In genomic region chr4:19693949-19694597, GRCh38 we compare ENCODE assay signal across 14 cellular contexts.
A peak's percentile ranks its signal among the peaks of the same experiment; 100 is the strongest.
DNase-seq lines count a peak whose midpoint lies in the region; ATAC-seq lines count a peak whose summit lies in the region.
"Had no signal": no experiment of that assay in that cellular context is flagged by ENCODE, and none has a peak within 500 bp of the region (broad histone marks: within the 10 kb centered on the region; RNA-seq: fewer than 3 reads in every experiment).

No MANE protein-coding gene starts in this region.

- CTCF ChIA-PET in activated naive CD4-positive, alpha-beta T cell treated with anti-CD3 and anti-CD28 coated beads, Interleukin-2, amount 10 ng/mL, durations not matched to agents 7 days and 5 days (lab: Charles Lee), result no interaction called here

- no peak for ATAC-seq in HG02884 (IDR thresholded peaks at IDR 0.05; ENCODE audit: unreplicated experiment)
- no peak for ATAC-seq in GM18517 (IDR thresholded peaks at IDR 0.05; ENCODE audit: unreplicated experiment)

- H3K9me3 ChIP-seq in GM23248 (ENCODE audit: low read depth), result no peaks in the 10 kb centered on the region
- no peaks in the 10 kb centered on the region for H3K9me3 ChIP-seq in neuron (ENCODE audit: low read length)

- no peaks in the 10 kb centered on the region for H3K9me3 Mint-ChIP-seq in activated naive CD4-positive, alpha-beta T cell treated with anti-CD3 and anti-CD28 coated beads, Interleukin-2, amount 10 ng/mL, durations not matched to agents 7 days and 5 days

- H3K4me1 Mint-ChIP-seq in activated naive CD4-positive, alpha-beta T cell treated with anti-CD3 and anti-CD28 coated beads, Interleukin-2, amount 10 ng/mL, durations not matched to agents 7 days and 5 days, result no peaks in the 10 kb centered on the region

- no peak overlapping the region for H3K9ac ChIP-seq in GM23248

- no peaks in the 10 kb centered on the region for H3K79me2 ChIP-seq in GM23248 (ENCODE audit: insufficient read depth)

- H3K27ac Mint-ChIP-seq in activated naive CD4-positive, alpha-beta T cell treated with anti-CD3 and anti-CD28 coated beads, Interleukin-2, amount 10 ng/mL, durations not matched to agents 7 days and 5 days, result no peak overlapping the region
- H3K27ac Mint-ChIP-seq: CD4-positive, alpha-beta memory T cell had no signal

- H3K4me1 ChIP-seq in GM23248 (ENCODE audit: insufficient read depth) (peaks cover 19% of the 10 kb centered on the region), neuron (ENCODE audit: insufficient read depth, low read length) (peaks cover 5% of the 10 kb centered on the region)

- H3K4me3 ChIP-seq in GM23248 (no peak overlapping the region), neuron (ENCODE audit: low read length) (no peak overlapping the region)
- H3K4me3 ChIP-seq: cardiac muscle cell had no signal

- H2AFZ ChIP-seq in GM23248 (peak overlapping the region; percentile 50), neuron (ENCODE audit: low read depth, low read length) (peak overlapping the region; percentile 65)

- H3K36me3 Mint-ChIP-seq in activated naive CD4-positive, alpha-beta T cell treated with anti-CD3 and anti-CD28 coated beads, Interleukin-2, amount 10 ng/mL, durations not matched to agents 7 days and 5 days, result no peaks in the 10 kb centered on the region
- H3K36me3 Mint-ChIP-seq: CD4-positive, alpha-beta memory T cell had no signal

- H3K9me2 ChIP-seq in GM23248 (ENCODE audit: insufficient read depth), result no peaks in the 10 kb centered on the region

- H3F3A ChIP-seq in GM23248 (ENCODE audit: insufficient read depth), result peaks cover 8% of the 10 kb centered on the region

- no peak overlapping the region for H3K4me2 ChIP-seq in GM23248 (ENCODE audit: unreplicated experiment)

- DNase-seq in GM23248 (peak; percentile 5), RPMI7951 (ENCODE audit: low read depth) (peak; percentile 53), globus pallidus (ENCODE audit: low spot score) (peak; percentile 18), NCI-H2081 treated with DMSO at 0.1 percent for 48 hours (lab: John Stamatoyannopoulos, UW) (no peak)
- DNase-seq in activated naive CD4-positive, alpha-beta T cell treated with anti-CD3 and anti-CD28 coated beads, Interleukin-2, amount 10 ng/mL, durations not matched to agents 7 days and 5 days, result no peak
- DNase-seq: activated CD4-positive, alpha-beta T cell treated with anti-CD3 and anti-CD28 coated beads, Interleukin-2, amount 50 U/mL, for 48 hours; activated naive CD4-positive, alpha-beta T cell; CD4-positive, alpha-beta memory T cell; NCI-H2081; T-helper 2 cell had no signal

- no peak overlapping the region for H3K27ac ChIP-seq in GM23248
- H3K27ac ChIP-seq: cardiac muscle cell had no signal

- in situ Hi-C loops in GM23248 (cut with MboI), result no loop called here

- WGBS in GM23248 (ENCODE audit: low coverage in 1 of 2, low lambda C conversion rate in 2 of 2, missing lambda C conversion rate in 2 of 2), 2 experiments, result 47 to 60% methylated on average over 6 of the region's 6 CpGs

- no peak overlapping the region for H3K4me3 Mint-ChIP-seq in activated naive CD4-positive, alpha-beta T cell treated with anti-CD3 and anti-CD28 coated beads, Interleukin-2, amount 10 ng/mL, durations not matched to agents 7 days and 5 days
- H3K4me3 Mint-ChIP-seq: CD4-positive, alpha-beta memory T cell had no signal

- H3K27me3 ChIP-seq in GM23248 (replicated peaks; ENCODE audit: insufficient read depth) (no peaks in the 10 kb centered on the region), neuron (ENCODE audit: insufficient read depth, low read length) (no peaks in the 10 kb centered on the region)
- H3K27me3 ChIP-seq: cardiac muscle cell had no signal

- H3K36me3 ChIP-seq in GM23248 (ENCODE audit: low read depth) (no peaks in the 10 kb centered on the region), neuron (ENCODE audit: insufficient read depth, low read length) (no peaks in the 10 kb centered on the region)
- H3K36me3 ChIP-seq: cardiac muscle cell had no signal

- no peaks in the 10 kb centered on the region for H3K27me3 Mint-ChIP-seq in activated naive CD4-positive, alpha-beta T cell treated with anti-CD3 and anti-CD28 coated beads, Interleukin-2, amount 10 ng/mL, durations not matched to agents 7 days and 5 days
- H3K27me3 Mint-ChIP-seq: CD4-positive, alpha-beta memory T cell had no signal

- no peaks in the 10 kb centered on the region for H4K20me1 ChIP-seq in GM23248 (ENCODE audit: insufficient read depth)

Comparison
In these comparisons a context has a peak if more than half of its experiments do, and no peak if none do; other contexts are left out.
1. DNase-seq: peak in GM23248 (single experiment), RPMI7951 (single experiment) and globus pallidus (single experiment); none in NCI-H2081 treated with DMSO at 0.1 percent for 48 hours (single experiment) and activated naive CD4-positive, alpha-beta T cell treated with anti-CD3 and anti-CD28 coated beads, Interleukin-2, amount 10 ng/mL, durations not matched to agents 7 days and 5 days (single experiment).